In the genomic region with DNA sequence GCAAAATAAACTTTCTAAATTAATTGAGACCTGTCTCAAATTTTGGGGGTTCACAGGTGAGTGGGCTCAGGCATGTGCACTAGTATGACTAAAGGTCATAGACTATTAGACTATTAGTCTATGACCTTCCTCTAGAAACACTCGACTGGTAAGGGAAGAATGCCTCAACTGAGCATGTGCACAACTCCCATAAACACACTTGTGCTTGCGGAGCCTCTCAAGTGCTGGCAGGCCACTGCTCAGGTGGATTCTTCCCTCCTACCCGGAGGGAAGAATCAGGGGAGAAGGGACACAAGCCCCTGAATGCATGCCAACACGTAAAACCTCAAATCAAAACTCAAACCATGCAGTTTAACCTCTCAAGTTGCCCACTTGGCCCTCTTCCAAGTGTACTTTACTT, we compare ENCODE assay signal across 19 cellular contexts.
DNase-seq lines count a peak whose midpoint lies in the region; ATAC-seq and TF ChIP-seq lines count a peak whose summit lies in the region.
"Had no signal": no experiment of that assay in that cellular context is flagged by ENCODE, and none has a peak within 500 bp of the region (broad histone marks: within the 10 kb centered on the region; RNA-seq: fewer than 3 reads in every experiment).

No MANE protein-coding gene starts in this region.

- no peak for TF ChIP-seq CTCF in OCI-LY7 (conservative IDR thresholded peaks at IDR 0.05; ENCODE audit: low read length)

- peaks cover 15% of the 10 kb centered on the region; the same call in 1 of the 2 replicates for H3K9me3 ChIP-seq in OCI-LY7 (ENCODE audit: low read length)

- no TSS peak for BruUV-seq in OCI-LY7 (replicated peaks; lab: Mats Ljungman, UMichigan)

- no peak overlapping the region for H3K4me3 ChIP-seq in OCI-LY7 (ENCODE audit: low read depth, low read length, poor library complexity, severe bottlenecking)
- H3K4me3 ChIP-seq: PC-9 had no signal

- peak overlapping the region; percentile 46 for H3K4me2 ChIP-seq in OCI-LY7 (ENCODE audit: low read length)
- H3K4me2 ChIP-seq: PC-9 had no signal

- H3K4me1 ChIP-seq in OCI-LY7 (ENCODE audit: insufficient read depth, low read length, poor library complexity, severe bottlenecking) = peaks cover 14% of the 10 kb centered on the region

- H2AFZ ChIP-seq in OCI-LY7 (ENCODE audit: low read length) = no peak overlapping the region
- H2AFZ ChIP-seq: PC-9 had no signal

- peaks cover 19% of the 10 kb centered on the region; the same call in 1 of the 2 replicates for H3K36me3 ChIP-seq in OCI-LY7 (ENCODE audit: insufficient read depth, low read length)

- intact Hi-C loops in OCI-LY7 (cut with micrococcal nuclease; ENCODE audit: unreplicated experiment) = no loop called here

- H4K20me1 ChIP-seq in OCI-LY7 (ENCODE audit: insufficient read depth, low read length) = no peaks in the 10 kb centered on the region

- ATAC-seq in HG03521 (IDR thresholded peaks at IDR 0.05; ENCODE audit: unreplicated experiment) = no peak
- ATAC-seq in HG03520 (IDR thresholded peaks at IDR 0.05; ENCODE audit: unreplicated experiment) = no peak
- ATAC-seq in GM21786 (IDR thresholded peaks at IDR 0.05; ENCODE audit: unreplicated experiment) = no peak

- 0 out of 2 replicates have a peak, but pooled peaks cover 6% of the 10 kb centered on the region for H3K79me2 ChIP-seq in OCI-LY7 (ENCODE audit: insufficient read depth, low read depth, low read length)

- H3K27ac ChIP-seq in OCI-LY7 (ENCODE audit: low read depth, low read length, poor library complexity, severe bottlenecking) = no peak overlapping the region
- H3K27ac ChIP-seq: 22Rv1, HL-60, PC-9 had no signal

- POLR2A ChIA-PET in OCI-LY7 (lab: Charles Lee) = interaction anchor here (0.7 kb wide), 1 partner anchor 14 kb away, joined by 3 read pairs; no protein-coding TSS in a partner anchor

- no peaks in the 10 kb centered on the region for H3K9me2 ChIP-seq in OCI-LY7 (ENCODE audit: insufficient read depth, low read length)

- CTCF ChIA-PET in OCI-LY7 (lab: Charles Lee; ENCODE audit: unreplicated experiment) = no interaction called here

- DNase-seq in NCI-H1105 treated with DMSO at 0.1 percent for 48 hours (lab: John Stamatoyannopoulos, UW) = peak; percentile 1
- no peak for DNase-seq in NCI-H1105 (lab: John Stamatoyannopoulos, UW)
- no peak for DNase-seq in OCI-LY7 (ENCODE audit: low spot score)
- DNase-seq in kidney tubule cell (ENCODE audit: low spot score) = peak; percentile 38
- peak; percentile 18 for DNase-seq in renal cortical epithelial cell (ENCODE audit: low read depth)
- DNase-seq: C1 segment of cervical spinal cord, DMS153, GOT3, KG1, NCI-H1092 treated with DMSO at 0.1 percent for 48 hours, NCI-H1930, NCI-H226, NCI-H526 treated with DMSO at 0.1 percent for 48 hours, PC-9 had no signal

Comparison
In these comparisons a context has a peak if more than half of its experiments do, and no peak if none do; other contexts are left out.
1. DNase-seq: peak in NCI-H1105 treated with DMSO at 0.1 percent for 48 hours (single experiment), kidney tubule cell (single experiment) and renal cortical epithelial cell (single experiment); none in NCI-H1105 (single experiment) and OCI-LY7 (single experiment).